Comparison of ENCODE assay signal across 10 cellular contexts in genomic region chr20:5845686-5846651, GRCh38.
DNase-seq lines count a peak whose midpoint lies in the region; ATAC-seq and TF ChIP-seq lines count a peak whose summit lies in the region.
"Had no signal": no experiment of that assay in that cellular context is flagged by ENCODE, and none has a peak within 500 bp of the region (broad histone marks: within the 10 kb centered on the region; RNA-seq: fewer than 3 reads in every experiment).

No MANE protein-coding gene starts in this region.

- in situ Hi-C loops in GM13977 (cut with MboI; ENCODE audit: low pct_unique_long_range_greater_than_20kb, low sequenced_read_pairs, unreplicated experiment) = no loop called here

- peak; percentile 27 for DNase-seq in GM13977 (ENCODE audit: low spot score)
- DNase-seq in NCI-H2171 treated with DMSO at 0.1 percent for 48 hours (lab: John Stamatoyannopoulos, UW) = peak; percentile 89
- DNase-seq in putamen (ENCODE audit: low spot score) = peak; percentile 29
- no peak for DNase-seq in adrenal gland
- DNase-seq in tibial artery = no peak
- no peak for DNase-seq in SHP77 (lab: John Stamatoyannopoulos, UW)
- DNase-seq: activated naive CD4-positive, alpha-beta T cell; Peyer's patch had no signal

- H3K36me3 ChIP-seq in adrenal gland (replicated peaks in 1 of 2) = no peaks in the 10 kb centered on the region
- no peaks in the 10 kb centered on the region for H3K36me3 ChIP-seq in tibial artery
- H3K36me3 ChIP-seq: Peyer's patch had no signal

- H3K27ac ChIP-seq in cingulate gyrus (ENCODE audit: low read depth, low read length) = peak overlapping the region; percentile 33
- peak overlapping the region in 2 of 5 donors; percentile 7 to 71 for H3K27ac ChIP-seq in adrenal gland
- no peak overlapping the region for H3K27ac ChIP-seq in tibial artery

- intact Hi-C loops in adrenal gland (cut with DNase I) = no loop called here
- intact Hi-C loops in tibial artery (cut with DNase I; ENCODE audit: low total_unique reads) = no loop called here

- H3K4me1 ChIP-seq in adrenal gland (replicated peaks in 1 of 2) (peaks cover 40 to 46% of the 10 kb centered on the region in 2 donors), tibial artery (no peaks in the 10 kb centered on the region)
- H3K4me1 ChIP-seq: Peyer's patch had no signal

- ATAC-seq in GM21825 (IDR thresholded peaks at IDR 0.05; ENCODE audit: unreplicated experiment) = no peak

- H3K4me3 ChIP-seq in adrenal gland = no peak overlapping the region
- H3K4me3 ChIP-seq in tibial artery = no peak overlapping the region
- H3K4me3 ChIP-seq: Peyer's patch had no signal

- H3K27me3 ChIP-seq in adrenal gland (no peaks in the 10 kb centered on the region), tibial artery (no peaks in the 10 kb centered on the region)
- H3K27me3 ChIP-seq: Peyer's patch had no signal

- 51 to 63% (median 55%) methylated on average over 12 of the region's 12 CpGs for WGBS in adrenal gland, 4 donors

- H3K9me3 ChIP-seq in adrenal gland (replicated peaks in 1 of 3) (no peaks in the 10 kb centered on the region), tibial artery (no peaks in the 10 kb centered on the region)
- H3K9me3 ChIP-seq: Peyer's patch had no signal

- TF ChIP-seq CTCF in GM13977 (IDR thresholded peaks at IDR 0.05; ENCODE audit: extremely low read depth, insufficient read depth, missing control alignments) (no peak), adrenal gland (IDR thresholded peaks at IDR 0.05) (no peak), tibial artery (IDR thresholded peaks at IDR 0.05) (no peak)

- no peak for TF ChIP-seq POLR2A in adrenal gland (IDR thresholded peaks at IDR 0.05)

Comparison
In these comparisons a context has a peak if more than half of its experiments do, and no peak if none do; other contexts are left out.
1. DNase-seq: peak in GM13977 (single experiment), NCI-H2171 treated with DMSO at 0.1 percent for 48 hours (single experiment) and putamen (single experiment); none in adrenal gland (0 of 7), tibial artery (0 of 2) and SHP77 (0 of 2).